In genomic region chr1:169250022-169250421, GRCh38 we compare ENCODE assay signal across 1 cellular context.
TF ChIP-seq lines count a peak whose summit lies in the region.

No MANE protein-coding gene starts in this region.

TF ChIP-seq in endothelial cell of umbilical vein, 7 proteins besides CTCF, POLR2A, EP300 and RAD21 (continued from another document):
- TF ChIP-seq FOS (IDR thresholded peaks at IDR 0.05; ENCODE audit: borderline replicate concordance, insufficient read depth, low read length) = no peak
